In genomic region chr3:194203482-194204035, GRCh38 we compare ENCODE assay signal across 1 cellular context.
TF ChIP-seq lines count a peak whose summit lies in the region.

No MANE protein-coding gene starts in this region.

TF ChIP-seq in SK-N-SH treated with all-trans-retinoic acid at 6 μM for 48 hours, 23 proteins besides CTCF, POLR2A, EP300 and RAD21 (continued from another document):
- no peak for TF ChIP-seq TSHZ2 (CRISPR knock-in tag; IDR thresholded peaks at IDR 0.05)
- no peak for TF ChIP-seq ISL1 (CRISPR knock-in tag; IDR thresholded peaks at IDR 0.05)
- TF ChIP-seq ZNF70 (CRISPR knock-in tag; IDR thresholded peaks at IDR 0.05) = no peak
- TF ChIP-seq BACH2 (CRISPR knock-in tag; IDR thresholded peaks at IDR 0.05; ENCODE audit: borderline replicate concordance) = no peak
- TF ChIP-seq CREB5 (CRISPR knock-in tag; IDR thresholded peaks at IDR 0.05; ENCODE audit: low read depth) = no peak
